Comparison of ENCODE assay signal across 10 cellular contexts in genomic region chrX:1316527-1316926, GRCh38. TPM values are rescaled to one million over a fixed set of nuclear protein-coding genes. Genes with fewer than 3 reads are reported as not detected.
DNase-seq lines count a peak whose midpoint lies in the region; ATAC-seq and TF ChIP-seq lines count a peak whose summit lies in the region.
"Had no signal": no experiment of that assay in that cellular context is flagged by ENCODE, and none has a peak within 500 bp of the region (broad histone marks: within the 10 kb centered on the region; RNA-seq: fewer than 3 reads in every experiment).

No MANE protein-coding gene starts in this region.

- H3K9me3 ChIP-seq in body of pancreas: no peaks in the 10 kb centered on the region
- no peaks in the 10 kb centered on the region for H3K9me3 ChIP-seq in neural progenitor cell (ENCODE audit: low read depth)

- no peaks in the 10 kb centered on the region for H3K4me1 ChIP-seq in body of pancreas
- H3K4me1 ChIP-seq in neural progenitor cell: no peaks in the 10 kb centered on the region

- peak in 1 of 3 donors; percentile 9 for TF ChIP-seq POLR2A in body of pancreas (IDR thresholded peaks at IDR 0.05)

- intact Hi-C loops in body of pancreas (cut with DNase I): no loop called here

- H3K4me3 Mint-ChIP-seq in neural progenitor cell: no peak overlapping the region

- H3K27me3 Mint-ChIP-seq in neural progenitor cell (ENCODE audit: insufficient read depth, low read depth): peaks cover 3% of the 10 kb centered on the region

- no peak for TF ChIP-seq CTCF in body of pancreas (IDR thresholded peaks at IDR 0.05)
- TF ChIP-seq CTCF in neural progenitor cell (IDR thresholded peaks at IDR 0.05): no peak

- H3K27me3 ChIP-seq in body of pancreas: no peaks in the 10 kb centered on the region
- H3K27me3 ChIP-seq in neural progenitor cell: no peaks in the 10 kb centered on the region

- no peak overlapping the region for H3K9ac ChIP-seq in neural progenitor cell
- H3K9ac ChIP-seq: KMS-11 had no signal

- H3K27ac ChIP-seq in body of pancreas (no peak overlapping the region), neural progenitor cell (no peak overlapping the region)
- H3K27ac ChIP-seq: KMS-11 had no signal

- H3K4me3 ChIP-seq in body of pancreas: no peak overlapping the region
- H3K4me3 ChIP-seq in neural progenitor cell: no peak overlapping the region

- H3K4me1 Mint-ChIP-seq in neural progenitor cell: peaks cover 2% of the 10 kb centered on the region

- H4K20me1 ChIP-seq in neural progenitor cell (ENCODE audit: low read depth): no peaks in the 10 kb centered on the region

- H3K9me3 Mint-ChIP-seq in neural progenitor cell: no peaks in the 10 kb centered on the region

- no peak overlapping the region for H3K4me2 ChIP-seq in neural progenitor cell
- H3K4me2 ChIP-seq: KMS-11 had no signal

- no peaks in the 10 kb centered on the region for H3F3A ChIP-seq in neural progenitor cell (ENCODE audit: low read depth)

- no peaks in the 10 kb centered on the region for H3K36me3 ChIP-seq in body of pancreas (replicated peaks in 1 of 2; ENCODE audit: insufficient read depth in 1 of 2, low read depth in 2 of 2)
- no peaks in the 10 kb centered on the region for H3K36me3 ChIP-seq in neural progenitor cell

- no peak for ATAC-seq in body of pancreas
- no peak for ATAC-seq in HG03159 (IDR thresholded peaks at IDR 0.05; ENCODE audit: unreplicated experiment)
- no peak for ATAC-seq in GM19023 (IDR thresholded peaks at IDR 0.05; ENCODE audit: unreplicated experiment)

- peak overlapping the region; percentile 86 for H3K27ac Mint-ChIP-seq in neural progenitor cell
- H3K27ac Mint-ChIP-seq: CD4-positive, CD25-positive, alpha-beta regulatory T cell had no signal

- H3K79me2 ChIP-seq in neural progenitor cell (ENCODE audit: low read depth): no peaks in the 10 kb centered on the region

- H2AFZ ChIP-seq in neural progenitor cell (replicated peaks): no peak overlapping the region

- no peaks in the 10 kb centered on the region for H3K36me3 Mint-ChIP-seq in neural progenitor cell
- H3K36me3 Mint-ChIP-seq: CD4-positive, CD25-positive, alpha-beta regulatory T cell had no signal

- 64 to 66% methylated on average over 13 to 17 of the region's 18 CpGs for WGBS in body of pancreas, 2 donors

- DNase-seq in A172 (ENCODE audit: low spot score) (peak; percentile 67), NOMO-1 (lab: John Stamatoyannopoulos, UW; ENCODE audit: unreplicated experiment in 2 of 2) (peak; percentile 88 to 92), body of pancreas (peak in 3 of 4 donors; percentile 20 to 82 (median 37)), neural progenitor cell (ENCODE audit: low spot score) (no peak), NCI-H2171 treated with DMSO at 0.1 percent for 48 hours (lab: John Stamatoyannopoulos, UW) (no peak), D341Med (ENCODE audit: low spot score) (no peak)

RNA-seq across cellular contexts. Expression of gene IL3RA, which starts 20.1 kb away (rescaled TPM):
- total RNA-seq in A172 (2014; rRNA removed; shearing (Covaris generic)): not detected in 2 replicates
- total RNA-seq in body of pancreas: 1 to 10 TPM in 1 of 2 donors, under 1 TPM in 1; 0.78 to 1.3 TPM
- total RNA-seq in neural progenitor cell (ENCODE audit: low replicate concordance): not detected in 2 replicates

RNA-seq across cellular contexts. Expression of gene CSF2RA, which starts 47.9 kb away (rescaled TPM):
- 0.38 and 2.5 TPM in 2 replicates for total RNA-seq in A172 (2014; rRNA removed; shearing (Covaris generic))
- 1 to 10 TPM; 2.0 to 3.4 TPM for total RNA-seq in body of pancreas
- total RNA-seq in neural progenitor cell (ENCODE audit: low replicate concordance): 4.6 and 5.8 TPM in 2 replicates
- total RNA-seq: CD4-positive, CD25-positive, alpha-beta regulatory T cell had no signal

Comparison
In these comparisons a context has a peak if more than half of its experiments do, and no peak if none do; other contexts are left out.
1. DNase-seq: peak in A172 (single experiment), NOMO-1 (2 of 2) and body of pancreas (3 of 4); none in neural progenitor cell (single experiment), NCI-H2171 treated with DMSO at 0.1 percent for 48 hours (single experiment) and D341Med (single experiment).